Comparison of ENCODE assay signal across 8 cellular contexts in genomic region chr11:133134561-133135173, GRCh38.
DNase-seq lines count a peak whose midpoint lies in the region; FAIRE-seq and TF ChIP-seq lines count a peak whose summit lies in the region.

No MANE protein-coding gene starts in this region.

- no peak overlapping the region for H3K27ac ChIP-seq in GM23248
- no peak overlapping the region for H3K27ac ChIP-seq in kidney (ENCODE audit: low read depth in 2 of 2, low read length in 2 of 2)

- H3K4me1 ChIP-seq in GM23248 (ENCODE audit: insufficient read depth) (no peaks in the 10 kb centered on the region), kidney (ENCODE audit: control insufficient read depth in 1 of 2, insufficient read depth in 1 of 2, low read depth in 1 of 2, low read length in 2 of 2) (peaks cover 0 to 5% of the 10 kb centered on the region in 2 donors)

- no peak overlapping the region for H3K27ac Mint-ChIP-seq in MCF 10A (ENCODE audit: low read depth, unreplicated experiment)

- H3K27me3 ChIP-seq in GM23248 (replicated peaks; ENCODE audit: insufficient read depth), result 0 out of 2 replicates have a peak, but pooled peaks cover 5% of the 10 kb centered on the region

- no peak overlapping the region for H3K4me3 Mint-ChIP-seq in MCF 10A (ENCODE audit: unreplicated experiment)

- no peaks in the 10 kb centered on the region for H3K9me3 ChIP-seq in GM23248 (ENCODE audit: low read depth)
- H3K9me3 ChIP-seq in kidney (ENCODE audit: control insufficient read depth in 1 of 2, low read length in 2 of 2), result no peaks in the 10 kb centered on the region

- H3K4me2 ChIP-seq in GM23248 (ENCODE audit: unreplicated experiment), result no peak overlapping the region

- intact Hi-C loops in MCF 10A (cut with micrococcal nuclease) (loop anchor here (1.0 to 2.0 kb wide), 3 partner anchors 486 to 701 kb away; no protein-coding TSS in a partner anchor), kidney (cut with DNase I) (no loop called here)

- H3K36me3 ChIP-seq in GM23248 (ENCODE audit: low read depth) (no peaks in the 10 kb centered on the region), kidney (ENCODE audit: control insufficient read depth in 1 of 2, insufficient read depth in 2 of 2, low read length in 2 of 2) (no peaks in the 10 kb centered on the region)

- POLR2A ChIA-PET in MCF 10A (lab: Yijun Ruan, JAX), result interaction anchor here (0.7 kb wide), 1 partner anchor 441 kb away, joined by 5 read pairs; no protein-coding TSS in a partner anchor

- CTCF ChIA-PET in MCF 10A (lab: Yijun Ruan, JAX), result interaction anchor here (0.6 to 4.6 kb wide), 41 partner anchors 9 to 1151 kb away, joined by 3 to 54 read pairs (median 4); no protein-coding TSS in a partner anchor

- H3K4me1 Mint-ChIP-seq in MCF 10A (ENCODE audit: insufficient read depth, unreplicated experiment), result no peaks in the 10 kb centered on the region

- no peaks in the 10 kb centered on the region for H3K9me2 ChIP-seq in GM23248 (ENCODE audit: insufficient read depth)

- in situ Hi-C loops in GM23248 (cut with MboI), result no loop called here

- H3F3A ChIP-seq in GM23248 (ENCODE audit: insufficient read depth), result no peaks in the 10 kb centered on the region

- BruUV-seq in MCF 10A (replicated peaks; lab: Mats Ljungman, UMichigan), result no TSS peak

- no peak overlapping the region for H2AFZ ChIP-seq in GM23248

- peak; percentile 61 for DNase-seq in activated CD8-positive, alpha-beta memory T cell treated with anti-CD3 and anti-CD28 coated beads for 24 hours
- no peak for DNase-seq in activated CD8-positive, alpha-beta memory T cell treated with anti-CD3 and anti-CD28 coated beads, Interleukin-2, amount 50 U/mL, for 4 hours
- DNase-seq in GM23248 (peak; percentile 50), KG1 (lab: John Stamatoyannopoulos, UW) (peak; percentile 49), RPMI8226 (peak; percentile 47), MCF 10A (ENCODE audit: unreplicated experiment) (peak; percentile 0), kidney (no peak)
- peak; percentile 3 to 28 for DNase-seq in stimulated activated CD8-positive, alpha-beta memory T cell treated with anti-CD3 and anti-CD28 coated beads, Interleukin-2, amount 100 ng/mL, for 48 hours (ENCODE audit: low read depth in 2 of 2)

- H3K4me3 ChIP-seq in GM23248 (no peak overlapping the region), kidney (ENCODE audit: low read length in 2 of 2) (no peak overlapping the region)

- no peak overlapping the region for H3K9ac ChIP-seq in GM23248
- no peak overlapping the region for H3K9ac ChIP-seq in kidney (ENCODE audit: low read length in 2 of 2)

- peaks cover 7% of the 10 kb centered on the region for H3K9me3 Mint-ChIP-seq in MCF 10A (ENCODE audit: unreplicated experiment)

- FAIRE-seq in kidney (lab: Jason Lieb, UNC), result no peak

- H3K36me3 Mint-ChIP-seq in MCF 10A (ENCODE audit: insufficient read depth, unreplicated experiment), result no peaks in the 10 kb centered on the region

- H3K27me3 Mint-ChIP-seq in MCF 10A (ENCODE audit: insufficient read depth, unreplicated experiment), result no peaks in the 10 kb centered on the region

- no peaks in the 10 kb centered on the region for H4K20me1 ChIP-seq in GM23248 (ENCODE audit: insufficient read depth)

- WGBS in GM23248 (ENCODE audit: low coverage in 1 of 2, low lambda C conversion rate in 2 of 2, missing lambda C conversion rate in 2 of 2), 2 experiments, result 18 to 20% methylated on average over 10 of the region's 10 CpGs

- no peaks in the 10 kb centered on the region for H3K79me2 ChIP-seq in GM23248 (ENCODE audit: insufficient read depth)

- TF ChIP-seq CTCF in MCF 10A (IDR thresholded peaks at IDR 0.05; ENCODE audit: unreplicated experiment), result peak; percentile 57
- TF ChIP-seq CTCF in kidney (IDR thresholded peaks at IDR 0.05; ENCODE audit: borderline replicate concordance, extremely low read depth, insufficient read depth), result peak; percentile 81

Comparison
In these comparisons a context has a peak if more than half of its experiments do, and no peak if none do; other contexts are left out.
1. DNase-seq: peak in activated CD8-positive, alpha-beta memory T cell treated with anti-CD3 and anti-CD28 coated beads for 24 hours (single experiment), GM23248 (single experiment), KG1 (single experiment), RPMI8226 (single experiment), MCF 10A (single experiment) and stimulated activated CD8-positive, alpha-beta memory T cell treated with anti-CD3 and anti-CD28 coated beads, Interleukin-2, amount 100 ng/mL, for 48 hours (2 of 2); none in activated CD8-positive, alpha-beta memory T cell treated with anti-CD3 and anti-CD28 coated beads, Interleukin-2, amount 50 U/mL, for 4 hours (single experiment) and kidney (single experiment).